Comparison of ENCODE assay signal across 10 cellular contexts in the genomic region with DNA sequence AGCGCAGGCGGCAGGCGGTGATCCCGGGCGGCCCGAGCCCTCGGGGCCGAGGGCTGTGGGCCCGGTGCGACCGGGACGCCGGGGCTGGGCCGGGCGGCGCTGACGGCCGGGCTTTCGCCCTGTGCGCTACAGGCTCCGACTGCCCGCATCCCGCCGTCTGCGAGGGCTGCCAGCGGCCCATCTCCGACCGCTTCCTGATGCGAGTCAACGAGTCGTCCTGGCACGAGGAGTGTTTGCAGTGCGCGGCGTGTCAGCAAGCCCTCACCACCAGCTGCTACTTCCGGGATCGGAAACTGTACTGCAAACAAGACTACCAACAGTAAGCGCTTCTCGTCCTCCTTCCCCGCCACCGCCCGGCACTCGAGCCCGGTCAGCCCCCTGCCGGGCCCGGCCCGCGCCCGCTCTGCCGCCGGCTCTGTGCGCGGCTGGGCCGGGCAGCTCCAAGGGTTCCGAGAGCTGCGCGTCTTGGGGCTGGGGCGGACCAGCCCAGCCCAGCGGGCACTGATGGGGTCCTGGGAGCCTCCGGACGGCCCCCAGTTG. TPM values are rescaled to one million over a fixed set of nuclear protein-coding genes. Genes with fewer than 3 reads are reported as not detected.
DNase-seq lines count a peak whose midpoint lies in the region; ATAC-seq and TF ChIP-seq lines count a peak whose summit lies in the region.
"Had no signal": no experiment of that assay in that cellular context is flagged by ENCODE, and none has a peak within 500 bp of the region (broad histone marks: within the 10 kb centered on the region; RNA-seq: fewer than 3 reads in every experiment).

No MANE protein-coding gene starts in this region.

- no peaks in the 10 kb centered on the region for H3K9me3 ChIP-seq in left ventricle myocardium inferior (replicated peaks)

- H3K27me3 ChIP-seq in left ventricle myocardium inferior (ENCODE audit: low read depth), result peaks cover 95% of the 10 kb centered on the region

- H3K4me3 ChIP-seq in left ventricle myocardium inferior, result peak overlapping the region; percentile 64

- H3K9me3 Mint-ChIP-seq in stimulated activated effector memory CD8-positive, alpha-beta T cell treated with anti-CD3 and anti-CD28 coated beads, Interleukin-12 subunit alpha, Interleukin-12 subunit beta, amount 100 ng/mL, for 72 hours, result no peaks in the 10 kb centered on the region
- H3K9me3 Mint-ChIP-seq: CD8-positive, alpha-beta memory T cell had no signal

- no peak overlapping the region for H3K27ac ChIP-seq in left ventricle myocardium inferior (replicated peaks)

- peaks cover 53% of the 10 kb centered on the region for H3K4me1 ChIP-seq in left ventricle myocardium inferior

- no peak overlapping the region for H3K4me3 Mint-ChIP-seq in stimulated activated effector memory CD8-positive, alpha-beta T cell treated with anti-CD3 and anti-CD28 coated beads, Interleukin-12 subunit alpha, Interleukin-12 subunit beta, amount 100 ng/mL, for 72 hours

- H3K36me3 ChIP-seq in left ventricle myocardium inferior, result no peaks in the 10 kb centered on the region

- no peaks in the 10 kb centered on the region for H3K36me3 Mint-ChIP-seq in stimulated activated effector memory CD8-positive, alpha-beta T cell treated with anti-CD3 and anti-CD28 coated beads, Interleukin-12 subunit alpha, Interleukin-12 subunit beta, amount 100 ng/mL, for 72 hours
- H3K36me3 Mint-ChIP-seq: CD8-positive, alpha-beta memory T cell had no signal

- intact Hi-C loops in left ventricle myocardium inferior (cut with micrococcal nuclease), result loop anchor here (10.0 kb wide), 1 partner anchor 69 kb away; no protein-coding TSS in a partner anchor

- no peak overlapping the region for H3K27ac Mint-ChIP-seq in stimulated activated effector memory CD8-positive, alpha-beta T cell treated with anti-CD3 and anti-CD28 coated beads, Interleukin-12 subunit alpha, Interleukin-12 subunit beta, amount 100 ng/mL, for 72 hours

- TF ChIP-seq CTCF in left ventricle myocardium inferior (IDR thresholded peaks at IDR 0.05; ENCODE audit: borderline replicate concordance), result no peak

- ATAC-seq in stimulated activated effector memory CD8-positive, alpha-beta T cell treated with anti-CD3 and anti-CD28 coated beads, Interleukin-12 subunit alpha, Interleukin-12 subunit beta, amount 100 ng/mL, for 72 hours, result peak; percentile 35
- no peak for ATAC-seq in activated CD4-positive, CD25-positive, alpha-beta regulatory T cell treated with anti-CD3 and anti-CD28 coated beads, Interleukin-2, amount 50 U/mL, for 24 hours
- ATAC-seq in GM19395 (IDR thresholded peaks at IDR 0.05; ENCODE audit: unreplicated experiment) (no peak), HG02973 (IDR thresholded peaks at IDR 0.05; ENCODE audit: unreplicated experiment) (no peak)

- peak; percentile 15 for DNase-seq in activated T-cell treated with anti-CD3 and anti-CD28 coated beads for 24 hours (ENCODE audit: low read depth)
- no peak for DNase-seq in activated T-cell treated with anti-CD3 and anti-CD28 coated beads, Interleukin-2, amount 50 U/mL, for 1 hour
- peak; percentile 58 for DNase-seq in SHP77 treated with DMSO at 0.1 percent for 48 hours (lab: John Stamatoyannopoulos, UW)
- no peak for DNase-seq in left ventricle myocardium inferior
- DNase-seq in stimulated activated effector memory CD8-positive, alpha-beta T cell treated with anti-CD3 and anti-CD28 coated beads, Interleukin-12 subunit alpha, Interleukin-12 subunit beta, amount 100 ng/mL, for 72 hours (ENCODE audit: low spot score in 2 of 2), result no peak
- DNase-seq: nucleus accumbens had no signal

- peaks cover 28% of the 10 kb centered on the region for H3K4me1 Mint-ChIP-seq in stimulated activated effector memory CD8-positive, alpha-beta T cell treated with anti-CD3 and anti-CD28 coated beads, Interleukin-12 subunit alpha, Interleukin-12 subunit beta, amount 100 ng/mL, for 72 hours

RNA-seq across cellular contexts. Expression of a gene that starts 1.6 kb away (rescaled TPM):
- 1.3 TPM for total RNA-seq in left ventricle myocardium inferior
- total RNA-seq: CD8-positive, alpha-beta memory T cell had no signal

Comparison
In these comparisons a context has a peak if more than half of its experiments do, and no peak if none do; other contexts are left out.
1. DNase-seq: peak in activated T-cell treated with anti-CD3 and anti-CD28 coated beads for 24 hours (single experiment) and SHP77 treated with DMSO at 0.1 percent for 48 hours (single experiment); none in activated T-cell treated with anti-CD3 and anti-CD28 coated beads, Interleukin-2, amount 50 U/mL, for 1 hour (single experiment), left ventricle myocardium inferior (single experiment) and stimulated activated effector memory CD8-positive, alpha-beta T cell treated with anti-CD3 and anti-CD28 coated beads, Interleukin-12 subunit alpha, Interleukin-12 subunit beta, amount 100 ng/mL, for 72 hours (0 of 2).